25 cellular contexts compared by ENCODE assay signal in genomic region chr1:14826731-14827326, GRCh38.
"Had no signal": no experiment of that assay in that cellular context is flagged by ENCODE, and none has a peak within 500 bp of the region (broad histone marks: within the 10 kb centered on the region; RNA-seq: fewer than 3 reads in every experiment).

No MANE protein-coding gene starts in this region.

- H3K9me3 ChIP-seq: adrenal gland had no signal

- H3K4me1 Mint-ChIP-seq: activated CD8-positive, alpha-beta memory T cell treated with anti-CD3 and anti-CD28 coated beads, Interleukin-2, amount 10 ng/mL, durations not matched to agents 7 days and 5 days; activated naive CD4-positive, alpha-beta T cell treated with anti-CD3 and anti-CD28 coated beads, Interleukin-2, amount 10 ng/mL, durations not matched to agents 7 days and 5 days; activated naive CD8-positive, alpha-beta T cell treated with anti-CD3 and anti-CD28 coated beads for 36 hours had no signal

- H3K27me3 Mint-ChIP-seq: activated CD8-positive, alpha-beta memory T cell treated with anti-CD3 and anti-CD28 coated beads, Interleukin-2, amount 10 ng/mL, durations not matched to agents 7 days and 5 days; activated naive CD4-positive, alpha-beta T cell treated with anti-CD3 and anti-CD28 coated beads, Interleukin-2, amount 10 ng/mL, durations not matched to agents 7 days and 5 days had no signal

- H3K27ac ChIP-seq: adrenal gland had no signal

- H3K4me1 ChIP-seq: adrenal gland had no signal

- H3K27ac Mint-ChIP-seq: activated CD8-positive, alpha-beta memory T cell treated with anti-CD3 and anti-CD28 coated beads, Interleukin-2, amount 10 ng/mL, durations not matched to agents 7 days and 5 days; activated naive CD4-positive, alpha-beta T cell treated with anti-CD3 and anti-CD28 coated beads, Interleukin-2, amount 10 ng/mL, durations not matched to agents 7 days and 5 days; activated naive CD8-positive, alpha-beta T cell treated with anti-CD3 and anti-CD28 coated beads for 36 hours; activated T-cell treated with anti-CD3 and anti-CD28 coated beads, Interleukin-2, amount 50 U/mL, for 24 hours; activated T-helper 1 cell treated with anti-CD3 and anti-CD28 coated beads, Interleukin-12 subunit alpha, Interleukin-12 subunit beta, Interleukin-2, Interleukin-4 antibody, amounts not matched to agents 30 ng/mL and 10 ng/mL and 1 ng/mL, durations not matched to agents 14 hours and 24 hours and 36 hours; T-helper 2 cell treated with Interferon-gamma antibody and Interleukin-4, amounts not matched to agents 5 μg/mL and 100 μg/mL, for 36 hours had no signal

- H3K9me3 Mint-ChIP-seq: activated naive CD4-positive, alpha-beta T cell treated with anti-CD3 and anti-CD28 coated beads, Interleukin-2, amount 10 ng/mL, durations not matched to agents 7 days and 5 days; activated naive CD8-positive, alpha-beta T cell treated with anti-CD3 and anti-CD28 coated beads for 36 hours; activated T-cell treated with anti-CD3 and anti-CD28 coated beads, Interleukin-2, amount 50 U/mL, for 24 hours; activated T-helper 1 cell treated with anti-CD3 and anti-CD28 coated beads, Interleukin-12 subunit alpha, Interleukin-12 subunit beta, Interleukin-2, Interleukin-4 antibody, amounts not matched to agents 30 ng/mL and 10 ng/mL and 1 ng/mL, durations not matched to agents 14 hours and 24 hours and 36 hours; T-helper 2 cell treated with Interferon-gamma antibody and Interleukin-4, amounts not matched to agents 5 μg/mL and 100 μg/mL, for 36 hours had no signal

- H3K27me3 ChIP-seq: adrenal gland had no signal

- H3K36me3 ChIP-seq: adrenal gland had no signal

- H3K4me3 Mint-ChIP-seq: activated CD8-positive, alpha-beta memory T cell treated with anti-CD3 and anti-CD28 coated beads, Interleukin-2, amount 10 ng/mL, durations not matched to agents 7 days and 5 days; activated naive CD4-positive, alpha-beta T cell treated with anti-CD3 and anti-CD28 coated beads, Interleukin-2, amount 10 ng/mL, durations not matched to agents 7 days and 5 days; activated naive CD8-positive, alpha-beta T cell treated with anti-CD3 and anti-CD28 coated beads for 36 hours; activated T-cell treated with anti-CD3 and anti-CD28 coated beads, Interleukin-2, amount 50 U/mL, for 24 hours; activated T-helper 1 cell treated with anti-CD3 and anti-CD28 coated beads, Interleukin-12 subunit alpha, Interleukin-12 subunit beta, Interleukin-2, Interleukin-4 antibody, amounts not matched to agents 30 ng/mL and 10 ng/mL and 1 ng/mL, durations not matched to agents 14 hours and 24 hours and 36 hours; T-helper 2 cell treated with Interferon-gamma antibody and Interleukin-4, amounts not matched to agents 5 μg/mL and 100 μg/mL, for 36 hours had no signal

- ATAC-seq: activated CD8-positive, alpha-beta memory T cell treated with anti-CD3 and anti-CD28 coated beads, Interleukin-2, amount 10 ng/mL, durations not matched to agents 7 days and 5 days; Panc1; SK-N-SH treated with all-trans-retinoic acid at 6 μM for 48 hours had no signal

- H3K4me3 ChIP-seq: adrenal gland had no signal

- DNase-seq: activated CD4-positive, alpha-beta T cell treated with anti-CD3 and anti-CD28 coated beads for 48 hours; activated CD4-positive, alpha-beta T cell treated with anti-CD3 and anti-CD28 coated beads, Interleukin-2, amount 50 U/mL, for 4 hours; activated CD4-positive, CD25-positive, alpha-beta regulatory T cell treated with anti-CD3 and anti-CD28 coated beads, Interleukin-2, amount 50 U/mL, for 72 hours; activated CD8-positive, alpha-beta memory T cell treated with anti-CD3 and anti-CD28 coated beads, Interleukin-2, amount 10 ng/mL, durations not matched to agents 7 days and 5 days; activated effector memory CD4-positive, alpha-beta T cell treated with Interleukin-2 at 50 U/mL for 16 hours; activated naive CD4-positive, alpha-beta T cell treated with anti-CD3 and anti-CD28 coated beads, Interleukin-2, amount 10 ng/mL, durations not matched to agents 7 days and 5 days; activated naive CD8-positive, alpha-beta T cell treated with anti-CD3 and anti-CD28 coated beads for 36 hours; activated T-cell treated with anti-CD3 and anti-CD28 coated beads, Interleukin-2, amount 50 U/mL, for 24 hours; central memory CD4-positive, alpha-beta T cell; MM.1S; NCI-H1105; NCI-H1436; NCI-H2029 treated with DMSO at 0.1 percent for 48 hours; NCI-H345; NCI-H510A; NCI-H526 treated with DMSO at 0.1 percent for 48 hours; NCI-H82; OCI-M1; RPMI8226; SW 1271 had no signal

- H3K36me3 Mint-ChIP-seq: activated CD8-positive, alpha-beta memory T cell treated with anti-CD3 and anti-CD28 coated beads, Interleukin-2, amount 10 ng/mL, durations not matched to agents 7 days and 5 days; activated naive CD4-positive, alpha-beta T cell treated with anti-CD3 and anti-CD28 coated beads, Interleukin-2, amount 10 ng/mL, durations not matched to agents 7 days and 5 days; activated naive CD8-positive, alpha-beta T cell treated with anti-CD3 and anti-CD28 coated beads for 36 hours had no signal
